Comparison of ENCODE assay signal across 7 cellular contexts in the genomic region with DNA sequence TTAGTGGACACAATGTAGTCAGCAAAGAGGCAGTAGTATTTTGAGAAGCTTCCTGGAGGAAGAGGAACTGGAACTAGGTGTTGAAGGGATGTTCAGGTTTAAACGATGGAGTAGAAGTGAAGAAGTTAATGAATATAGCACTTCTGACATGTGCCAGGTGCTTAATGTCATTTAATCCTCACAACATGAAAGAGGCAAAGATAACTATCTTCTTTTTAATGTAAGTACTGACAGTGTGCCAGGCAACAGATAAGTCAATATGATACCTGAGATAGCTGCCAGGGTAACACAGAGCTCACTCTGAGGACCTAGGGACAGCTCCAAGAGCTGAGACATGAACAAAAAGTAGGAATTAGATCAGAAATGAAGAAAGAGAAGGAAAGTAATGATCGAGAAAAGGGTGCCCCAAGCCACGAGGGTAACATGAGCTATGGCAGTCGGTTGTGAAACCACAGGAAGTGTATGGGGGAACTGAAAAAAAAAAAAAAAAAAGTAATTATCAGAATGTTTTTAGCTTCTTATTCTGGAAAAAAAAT.
A peak's percentile ranks its signal among the peaks of the same experiment; 100 is the strongest.
DNase-seq lines count a peak whose midpoint lies in the region; ATAC-seq and TF ChIP-seq lines count a peak whose summit lies in the region.

No MANE protein-coding gene starts in this region.

- peak; percentile 7 for DNase-seq in NCI-H146 treated with DMSO at 0.1 percent for 48 hours (lab: John Stamatoyannopoulos, UW; ENCODE audit: unreplicated experiment)
- DNase-seq in left kidney (ENCODE audit: low read depth, low spot score), result peak; percentile 20
- DNase-seq in effector CD4-positive, alpha-beta T cell, result no peak
- no peak for DNase-seq in GM20000 (ENCODE audit: low spot score)

- TF ChIP-seq CTCF in GM20000 (IDR thresholded peaks at IDR 0.05; ENCODE audit: extremely low read depth, missing control alignments), result no peak

- ATAC-seq in GM18870 (IDR thresholded peaks at IDR 0.05; ENCODE audit: unreplicated experiment) (peak; percentile 78), HG02870 (IDR thresholded peaks at IDR 0.05; ENCODE audit: unreplicated experiment) (peak; percentile 60), GM19324 (IDR thresholded peaks at IDR 0.05; ENCODE audit: low FRiP score, unreplicated experiment) (no peak)

Comparison
In these comparisons a context has a peak if more than half of its experiments do, and no peak if none do; other contexts are left out.
1. DNase-seq: peak in NCI-H146 treated with DMSO at 0.1 percent for 48 hours (single experiment) and left kidney (single experiment); none in effector CD4-positive, alpha-beta T cell (single experiment) and GM20000 (single experiment).